In the genomic region with DNA sequence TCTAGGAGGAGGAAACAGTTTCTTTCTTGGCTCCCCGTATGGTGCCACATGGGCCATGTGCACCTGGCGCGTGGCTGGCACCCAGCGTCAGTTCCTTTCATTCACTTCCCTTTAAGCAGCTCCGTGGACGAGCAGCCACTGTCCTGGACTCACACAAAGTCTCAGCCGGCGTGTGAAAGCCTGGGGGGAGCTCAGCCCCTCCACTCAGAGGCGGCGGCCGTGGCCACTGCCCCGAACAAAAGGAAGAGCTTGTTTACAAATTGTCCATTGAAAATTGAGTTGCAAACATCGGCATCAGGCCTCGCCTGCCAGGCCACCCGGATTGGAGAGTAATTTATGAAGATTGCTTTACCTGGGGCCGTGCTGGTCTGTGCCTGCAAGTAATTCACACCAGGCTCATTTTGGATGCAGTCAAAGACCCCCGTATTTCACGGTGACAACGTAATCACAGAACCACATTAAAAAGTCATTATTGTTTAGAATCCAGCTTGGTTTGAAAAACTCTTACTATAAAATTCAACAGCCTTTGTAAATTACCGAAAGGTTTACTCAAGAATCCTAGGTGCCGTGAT, we compare ENCODE assay signal across 21 cellular contexts.
"Had no signal": no experiment of that assay in that cellular context is flagged by ENCODE, and none has a peak within 500 bp of the region (broad histone marks: within the 10 kb centered on the region; RNA-seq: fewer than 3 reads in every experiment).

No MANE protein-coding gene starts in this region.

- DNase-seq: activated B cell treated with CpG ODN at 0.5 μM for 24 hours; activated CD4-positive, alpha-beta memory T cell treated with anti-CD3 and anti-CD28 coated beads, Interleukin-2, amount 10 ng/mL, durations not matched to agents 7 days and 5 days; activated CD4-positive, alpha-beta T cell treated with anti-CD3 and anti-CD28 coated beads for 4 hours; activated effector memory CD4-positive, alpha-beta T cell treated with Interleukin-2 at 50 U/mL for 16 hours; activated naive CD4-positive, alpha-beta T cell treated with anti-CD3 and anti-CD28 coated beads for 36 hours; activated naive CD8-positive, alpha-beta T cell treated with anti-CD3 and anti-CD28 coated beads, Interleukin-2, amount 10 ng/mL, durations not matched to agents 7 days and 5 days; activated T-cell treated with anti-CD3 and anti-CD28 coated beads, Interleukin-2, amount 50 U/mL, for 72 hours; amygdala; cerebellar nuclear complex; esophagus squamous epithelium; gastrocnemius medialis; hippocampal formation; kidney glomerular epithelial cell; left ventricle myocardium superior; mammary epithelial cell; nucleus accumbens; right cardiac atrium; substantia nigra; thyroid gland had no signal

- H3K27me3 ChIP-seq: thyroid gland had no signal

- H3K4me3 ChIP-seq: coronary artery, esophagus squamous epithelium, gastrocnemius medialis, thyroid gland had no signal

- H3K36me3 ChIP-seq: esophagus squamous epithelium, gastrocnemius medialis, thyroid gland had no signal

- ATAC-seq: activated T-cell treated with anti-CD3 and anti-CD28 coated beads, Interleukin-2, amount 50 U/mL, for 72 hours; gastrocnemius medialis; left ventricle myocardium superior; right cardiac atrium had no signal

- H3K27ac ChIP-seq: coronary artery, esophagus squamous epithelium, gastrocnemius medialis, parathyroid adenoma, thyroid gland had no signal

- H3K4me1 ChIP-seq: esophagus squamous epithelium, gastrocnemius medialis, parathyroid adenoma, thyroid gland had no signal

- H3K9me3 ChIP-seq: gastrocnemius medialis, thyroid gland had no signal
